9 cellular contexts compared by ENCODE assay signal in the genomic region with DNA sequence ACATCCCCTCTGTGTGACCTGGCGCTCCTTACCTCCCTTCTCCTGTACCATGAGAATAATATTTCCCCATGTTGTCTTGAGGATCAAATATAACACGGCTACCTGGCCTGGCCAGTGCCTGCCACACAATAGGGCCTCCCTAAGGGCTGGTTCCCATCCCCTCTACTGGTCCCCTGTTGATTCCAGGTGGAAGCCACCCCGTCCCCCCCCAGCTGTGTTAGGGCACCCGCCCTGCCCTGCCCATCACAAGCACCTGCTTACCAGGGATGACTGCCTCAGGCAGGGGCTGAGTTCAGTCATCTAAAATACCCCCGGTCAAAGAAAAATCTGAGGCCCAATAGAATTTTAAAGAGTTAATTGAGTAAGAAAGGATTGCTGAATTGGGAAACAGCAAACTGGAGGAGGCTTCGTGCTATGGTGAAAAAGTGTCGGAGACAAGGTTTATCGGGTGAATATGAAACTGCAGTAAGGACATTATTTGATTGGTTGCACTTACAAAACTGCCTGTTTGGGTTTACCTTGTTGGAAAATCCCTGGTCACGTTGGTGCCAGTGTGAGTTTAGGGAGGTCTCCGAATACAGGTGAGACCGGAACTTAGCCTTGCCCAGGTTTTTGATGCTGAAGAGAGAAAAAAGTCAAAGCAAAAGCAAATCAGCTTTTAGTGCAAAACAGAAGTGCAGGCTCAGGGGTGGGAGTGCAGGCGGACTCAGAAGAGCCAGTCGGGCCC. TPM values are rescaled to one million over a fixed set of nuclear protein-coding genes. Genes with fewer than 3 reads are reported as not detected.
DNase-seq lines count a peak whose midpoint lies in the region; ATAC-seq and TF ChIP-seq lines count a peak whose summit lies in the region.
"Had no signal": no experiment of that assay in that cellular context is flagged by ENCODE, and none has a peak within 500 bp of the region (broad histone marks: within the 10 kb centered on the region; RNA-seq: fewer than 3 reads in every experiment).

No MANE protein-coding gene starts in this region.

- H3K36me3 ChIP-seq in muscle layer of duodenum (ENCODE audit: control insufficient read depth in 1 of 2, insufficient read depth in 2 of 2, low read length in 2 of 2) (peaks cover 20 to 30% of the 10 kb centered on the region in 2 donors), uterus (no peaks in the 10 kb centered on the region)

- H3K4me3 ChIP-seq in right cardiac atrium (ENCODE audit: low read length): no peak overlapping the region
- no peak overlapping the region for H3K4me3 ChIP-seq in muscle layer of duodenum (ENCODE audit: low read depth in 1 of 2, low read length in 2 of 2)
- H3K4me3 ChIP-seq in uterus: no peak overlapping the region

- H3K27ac ChIP-seq in right cardiac atrium (ENCODE audit: low read length) (peak overlapping the region; percentile 20), muscle layer of duodenum (ENCODE audit: low read length) (peak overlapping the region; percentile 49), uterus (peak overlapping the region; percentile 76 to 86)

- no peaks in the 10 kb centered on the region for H3K27me3 ChIP-seq in right cardiac atrium (ENCODE audit: control insufficient read depth, insufficient read depth)
- no peaks in the 10 kb centered on the region for H3K27me3 ChIP-seq in muscle layer of duodenum (ENCODE audit: low read depth, low read length)
- no peaks in the 10 kb centered on the region for H3K27me3 ChIP-seq in uterus

- WGBS in right cardiac atrium: 92% methylated on average over 13 of the region's 13 CpGs

- intact Hi-C loops in right cardiac atrium (cut with DNase I): no loop called here
- intact Hi-C loops in left ventricle myocardium superior (cut with micrococcal nuclease): no loop called here
- intact Hi-C loops in uterus (cut with DNase I; ENCODE audit: low total_unique reads): no loop called here

- H3K4me1 Mint-ChIP-seq in activated naive CD8-positive, alpha-beta T cell treated with anti-CD3 and anti-CD28 coated beads, Interleukin-2, amount 50 U/mL, for 24 hours: peaks cover 49% of the 10 kb centered on the region

- no peak for TF ChIP-seq CTCF in uterus (IDR thresholded peaks at IDR 0.05)

- H3K36me3 Mint-ChIP-seq in activated naive CD8-positive, alpha-beta T cell treated with anti-CD3 and anti-CD28 coated beads, Interleukin-2, amount 50 U/mL, for 24 hours (ENCODE audit: low read depth): peaks cover 18% of the 10 kb centered on the region

- peak overlapping the region; percentile 80 for H3K27ac Mint-ChIP-seq in activated naive CD8-positive, alpha-beta T cell treated with anti-CD3 and anti-CD28 coated beads, Interleukin-2, amount 50 U/mL, for 24 hours

- ATAC-seq in right cardiac atrium: no peak
- ATAC-seq in left ventricle myocardium superior: no peak
- ATAC-seq in activated naive CD8-positive, alpha-beta T cell treated with anti-CD3 and anti-CD28 coated beads, Interleukin-2, amount 50 U/mL, for 24 hours: no peak
- ATAC-seq in HG03378 (IDR thresholded peaks at IDR 0.05; ENCODE audit: unreplicated experiment): no peak

- no peak for DNase-seq in right cardiac atrium
- DNase-seq in left ventricle myocardium superior: no peak
- no peak for DNase-seq in activated naive CD8-positive, alpha-beta T cell treated with anti-CD3 and anti-CD28 coated beads, Interleukin-2, amount 50 U/mL, for 24 hours
- no peak for DNase-seq in uterus
- no peak for DNase-seq in NK-92 (lab: John Stamatoyannopoulos, UW; ENCODE audit: unreplicated experiment)
- no peak for DNase-seq in activated effector memory CD4-positive, alpha-beta T cell treated with anti-CD3 and anti-CD28 coated beads, Interleukin-2, amount 50 U/mL, for 16 hours
- DNase-seq: NCI-H1105 treated with DMSO at 0.1 percent for 48 hours had no signal

- H3K27me3 Mint-ChIP-seq in activated naive CD8-positive, alpha-beta T cell treated with anti-CD3 and anti-CD28 coated beads, Interleukin-2, amount 50 U/mL, for 24 hours: no peaks in the 10 kb centered on the region

- H3K4me1 ChIP-seq in right cardiac atrium (ENCODE audit: control insufficient read depth, insufficient read depth, low read length): peaks cover 17% of the 10 kb centered on the region
- H3K4me1 ChIP-seq in muscle layer of duodenum (ENCODE audit: control insufficient read depth in 1 of 2, insufficient read depth in 2 of 2, low read length in 2 of 2): peaks cover 8 to 45% of the 10 kb centered on the region in 2 donors
- H3K4me1 ChIP-seq in uterus: peaks cover 19 to 23% of the 10 kb centered on the region in 2 donors

- no peak for TF ChIP-seq POLR2A in uterus (IDR thresholded peaks at IDR 0.05)

- no peaks in the 10 kb centered on the region for H3K9me3 ChIP-seq in right cardiac atrium (ENCODE audit: control insufficient read depth, low read length)
- no peaks in the 10 kb centered on the region for H3K9me3 ChIP-seq in muscle layer of duodenum (ENCODE audit: control insufficient read depth in 1 of 2, low read length in 2 of 2)
- H3K9me3 ChIP-seq in uterus: no peaks in the 10 kb centered on the region

- peak overlapping the region; percentile 19 for H3K4me3 Mint-ChIP-seq in activated naive CD8-positive, alpha-beta T cell treated with anti-CD3 and anti-CD28 coated beads, Interleukin-2, amount 50 U/mL, for 24 hours

- no peaks in the 10 kb centered on the region for H3K9me3 Mint-ChIP-seq in activated naive CD8-positive, alpha-beta T cell treated with anti-CD3 and anti-CD28 coated beads, Interleukin-2, amount 50 U/mL, for 24 hours

RNA-seq across cellular contexts. Expression of a gene that starts 5.2 kb away (rescaled TPM):
- total RNA-seq in right cardiac atrium: 10 to 100 TPM; 14.0 to 29.8 (median 16.9) TPM
- 13.6 TPM for polyA plus RNA-seq in right cardiac atrium
- total RNA-seq in left ventricle myocardium superior: 17.6 TPM
- total RNA-seq in uterus: 10 to 100 TPM in 3 of 4 donors, 1 to 10 TPM in 1; 9.8 to 89.7 (median 19.9) TPM

RNA-seq across cellular contexts. Expression of a gene that starts 18.8 kb away (rescaled TPM):
- total RNA-seq in right cardiac atrium (10 to 100 TPM; 39.9 to 54.8 (median 42.9) TPM), left ventricle myocardium superior (56.7 TPM), uterus (10 to 100 TPM; 15.6 to 96.2 (median 60.3) TPM)
- 29.1 TPM for polyA plus RNA-seq in right cardiac atrium

RNA-seq across cellular contexts. Expression of a gene that starts 56.5 kb away (rescaled TPM):
- total RNA-seq in right cardiac atrium (1 to 10 TPM in 3 of 4 donors, not detected in 1; 3.1 to 7.4 (median 7.2) TPM), left ventricle myocardium superior (3.8 TPM), uterus (10 to 100 TPM in 2 of 4 donors, 1 to 10 TPM in 1, not detected in 1; 1.0 to 35.2 (median 16.9) TPM)
- 3.8 TPM for polyA plus RNA-seq in right cardiac atrium

Comparison
In these comparisons a context has a peak if more than half of its experiments do, and no peak if none do; other contexts are left out.
1. H3K27ac ChIP-seq: peak in every context shown above with its lines; median percentile 81 in uterus; 49 in muscle layer of duodenum; 20 in right cardiac atrium.